ENCODE assay signal across 1 cellular context in the genomic region with DNA sequence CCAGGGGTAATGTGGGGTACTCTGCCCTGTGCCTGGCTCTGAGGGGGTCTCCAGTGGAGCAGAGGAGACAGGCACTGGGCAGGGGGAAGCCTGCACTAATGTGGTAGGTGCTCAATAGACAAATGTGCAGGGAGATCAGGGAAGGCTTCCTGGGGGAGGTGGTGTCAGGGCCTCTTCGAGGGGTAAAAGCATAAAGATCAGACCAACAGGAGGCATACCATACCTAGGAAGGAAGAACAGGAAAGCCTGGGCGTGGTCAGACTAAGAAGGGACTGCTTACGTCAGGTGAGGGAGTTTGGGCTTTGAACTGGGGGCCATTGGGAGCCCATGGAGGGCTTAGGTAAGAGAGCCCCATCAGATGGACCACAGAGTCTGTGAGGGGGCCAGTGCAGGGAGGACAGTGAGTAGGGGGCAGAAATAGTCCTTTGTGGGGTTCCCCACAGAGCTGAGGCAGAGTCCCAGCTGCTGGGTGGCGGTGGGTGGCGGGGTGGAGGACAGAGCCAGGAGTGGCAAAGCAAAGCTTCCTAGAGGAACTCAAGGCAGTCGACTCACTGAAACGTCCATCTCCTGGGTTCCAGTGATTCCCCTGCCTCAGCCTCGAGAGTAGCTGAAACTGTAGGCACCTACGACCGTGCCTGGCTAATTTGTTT.
TF ChIP-seq lines count a peak whose summit lies in the region.

No MANE protein-coding gene starts in this region.

TF ChIP-seq in IMR-90, 13 proteins besides CTCF, POLR2A, EP300 and RAD21:
- no peak for TF ChIP-seq MXI1 (IDR thresholded peaks at IDR 0.05; ENCODE audit: borderline replicate concordance, low read depth, low read length)
- no peak for TF ChIP-seq MAZ (IDR thresholded peaks at IDR 0.05; ENCODE audit: borderline replicate concordance, low read depth, low read length)
